In the genomic region with DNA sequence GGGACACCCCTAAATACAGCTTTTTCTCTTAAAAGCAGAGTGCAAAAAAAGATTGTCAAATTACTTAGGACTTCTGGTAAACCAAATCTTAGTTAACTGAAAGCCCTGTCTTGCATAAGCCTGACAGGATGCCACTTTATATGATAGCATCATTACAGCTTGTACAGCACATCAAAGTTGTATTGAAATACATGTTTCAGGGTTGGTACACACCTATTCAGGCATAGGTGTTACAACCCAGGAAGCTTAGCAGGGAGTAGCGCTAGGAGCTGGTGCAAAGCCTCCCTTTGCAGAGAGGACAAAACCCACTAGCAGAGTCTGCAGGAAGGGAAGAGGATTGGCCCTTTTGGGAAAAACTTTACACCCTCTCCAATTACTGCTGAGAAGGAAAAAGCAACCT, we compare ENCODE assay signal across 12 cellular contexts.
A peak's percentile ranks its signal among the peaks of the same experiment; 100 is the strongest.
DNase-seq lines count a peak whose midpoint lies in the region; ATAC-seq and TF ChIP-seq lines count a peak whose summit lies in the region.
"Had no signal": no experiment of that assay in that cellular context is flagged by ENCODE, and none has a peak within 500 bp of the region (broad histone marks: within the 10 kb centered on the region; RNA-seq: fewer than 3 reads in every experiment).

No MANE protein-coding gene starts in this region.

- H4K20me1 ChIP-seq in OCI-LY7 (ENCODE audit: insufficient read depth, low read length), result no peaks in the 10 kb centered on the region

- peak overlapping the region; percentile 42 for H3K4me2 ChIP-seq in OCI-LY7 (ENCODE audit: low read length)

- intact Hi-C loops in activated CD4-positive, alpha-beta T cell treated with anti-CD3 and anti-CD28 coated beads, Interleukin-2, amount 10 ng/mL, durations not matched to agents 24 days and 14 days (cut with micrococcal nuclease), result loop anchor here (1.0 to 10.0 kb wide), 4 partner anchors 9 to 1410 kb away; partner anchors contain the start of gene GADD45A
- intact Hi-C loops in OCI-LY7 (cut with micrococcal nuclease; ENCODE audit: unreplicated experiment), result loop anchor here (10.0 kb wide), 2 partner anchors 990 to 1160 kb away; partner anchors contain the start of gene SERBP1
- intact Hi-C loops in dorsolateral prefrontal cortex (cut with DNase I), result loop anchor here (5.0 kb wide), 2 partner anchors 57 to 77 kb away; no protein-coding TSS in a partner anchor

- H3K27ac Mint-ChIP-seq in activated CD4-positive, alpha-beta T cell treated with anti-CD3 and anti-CD28 coated beads, Interleukin-2, amount 10 ng/mL, durations not matched to agents 24 days and 14 days, result peak overlapping the region; percentile 74
- peak overlapping the region; percentile 87 for H3K27ac Mint-ChIP-seq in stimulated activated memory B cell treated with anti-CD40 and anti-IgM and Interleukin-4, amounts not matched to agents 10 μg/mL and 1 μg/mL and 100 μg/mL, for 72 hours

- H3K27me3 Mint-ChIP-seq in activated CD4-positive, alpha-beta T cell treated with anti-CD3 and anti-CD28 coated beads, Interleukin-2, amount 10 ng/mL, durations not matched to agents 24 days and 14 days, result no peaks in the 10 kb centered on the region
- H3K27me3 Mint-ChIP-seq in stimulated activated memory B cell treated with anti-CD40 and anti-IgM and Interleukin-4, amounts not matched to agents 10 μg/mL and 1 μg/mL and 100 μg/mL, for 72 hours, result no peaks in the 10 kb centered on the region

- CTCF ChIA-PET in OCI-LY7 (lab: Charles Lee; ENCODE audit: unreplicated experiment), result interaction anchor here (1.0 to 1.1 kb wide), 2 partner anchors 15 to 72 kb away, joined by 3 read pairs; no protein-coding TSS in a partner anchor

- no peaks in the 10 kb centered on the region for H3K9me3 Mint-ChIP-seq in activated CD4-positive, alpha-beta T cell treated with anti-CD3 and anti-CD28 coated beads, Interleukin-2, amount 10 ng/mL, durations not matched to agents 24 days and 14 days
- H3K9me3 Mint-ChIP-seq in stimulated activated memory B cell treated with anti-CD40 and anti-IgM and Interleukin-4, amounts not matched to agents 10 μg/mL and 1 μg/mL and 100 μg/mL, for 72 hours, result no peaks in the 10 kb centered on the region

- no peaks in the 10 kb centered on the region for H3K79me2 ChIP-seq in OCI-LY7 (ENCODE audit: insufficient read depth, low read depth, low read length)

- no peak for TF ChIP-seq CTCF in OCI-LY7 (conservative IDR thresholded peaks at IDR 0.05; ENCODE audit: low read length)
- TF ChIP-seq CTCF in dorsolateral prefrontal cortex (IDR thresholded peaks at IDR 0.05 in 54 of 56, conservative IDR thresholded peaks at IDR 0.05 in 2 of 56; ENCODE audit: low read depth in 1 of 56, partially characterized antibody in 56 of 56), result no peak

- no peaks in the 10 kb centered on the region for H3K36me3 ChIP-seq in OCI-LY7 (ENCODE audit: insufficient read depth, low read length)
- H3K36me3 ChIP-seq: ascending aorta had no signal

- H3K9me2 ChIP-seq in OCI-LY7 (ENCODE audit: insufficient read depth, low read length), result no peaks in the 10 kb centered on the region

- peaks cover 91% of the 10 kb centered on the region for H3K4me1 ChIP-seq in OCI-LY7 (ENCODE audit: insufficient read depth, low read length, poor library complexity, severe bottlenecking)

- peak overlapping the region; percentile 58 for H3K4me3 Mint-ChIP-seq in activated CD4-positive, alpha-beta T cell treated with anti-CD3 and anti-CD28 coated beads, Interleukin-2, amount 10 ng/mL, durations not matched to agents 24 days and 14 days
- H3K4me3 Mint-ChIP-seq in stimulated activated memory B cell treated with anti-CD40 and anti-IgM and Interleukin-4, amounts not matched to agents 10 μg/mL and 1 μg/mL and 100 μg/mL, for 72 hours, result no peak overlapping the region

- H3K4me3 ChIP-seq in OCI-LY7 (ENCODE audit: low read depth, low read length, poor library complexity, severe bottlenecking), result no peak overlapping the region
- no peak overlapping the region for H3K4me3 ChIP-seq in dorsolateral prefrontal cortex
- H3K4me3 ChIP-seq: ascending aorta had no signal

- no peaks in the 10 kb centered on the region for H3K9me3 ChIP-seq in OCI-LY7 (ENCODE audit: low read length)
- H3K9me3 ChIP-seq: ascending aorta had no signal

- no TSS peak for BruUV-seq in OCI-LY7 (replicated peaks; lab: Mats Ljungman, UMichigan)

- H3K27ac ChIP-seq in OCI-LY7 (ENCODE audit: low read depth, low read length, poor library complexity, severe bottlenecking) (no peak overlapping the region), dorsolateral prefrontal cortex (peak overlapping the region in 58 of 59 donors; percentile 35 to 98 (median 92))

- POLR2A ChIA-PET in OCI-LY7 (lab: Charles Lee), result interaction anchor here (0.5 to 2.5 kb wide), 17 partner anchors 8 to 1133 kb away, joined by 3 to 17 read pairs (median 4); no protein-coding TSS in a partner anchor

- ATAC-seq in stimulated activated memory B cell treated with anti-CD40 and anti-IgM and Interleukin-4, amounts not matched to agents 10 μg/mL and 1 μg/mL and 100 μg/mL, for 72 hours, result no peak

- H2AFZ ChIP-seq in OCI-LY7 (ENCODE audit: low read length), result peak overlapping the region; percentile 93

- H3K36me3 Mint-ChIP-seq in activated CD4-positive, alpha-beta T cell treated with anti-CD3 and anti-CD28 coated beads, Interleukin-2, amount 10 ng/mL, durations not matched to agents 24 days and 14 days (ENCODE audit: low read depth), result peaks cover 2% of the 10 kb centered on the region
- no peaks in the 10 kb centered on the region for H3K36me3 Mint-ChIP-seq in stimulated activated memory B cell treated with anti-CD40 and anti-IgM and Interleukin-4, amounts not matched to agents 10 μg/mL and 1 μg/mL and 100 μg/mL, for 72 hours

- no peaks in the 10 kb centered on the region for H3K27me3 ChIP-seq in dorsolateral prefrontal cortex
- H3K27me3 ChIP-seq: ascending aorta had no signal

- peaks cover 83% of the 10 kb centered on the region for H3K4me1 Mint-ChIP-seq in activated CD4-positive, alpha-beta T cell treated with anti-CD3 and anti-CD28 coated beads, Interleukin-2, amount 10 ng/mL, durations not matched to agents 24 days and 14 days
- peaks cover 74% of the 10 kb centered on the region for H3K4me1 Mint-ChIP-seq in stimulated activated memory B cell treated with anti-CD40 and anti-IgM and Interleukin-4, amounts not matched to agents 10 μg/mL and 1 μg/mL and 100 μg/mL, for 72 hours

- peak; percentile 75 for DNase-seq in activated CD4-positive, alpha-beta T cell treated with anti-CD3 and anti-CD28 coated beads, Interleukin-2, amount 10 ng/mL, durations not matched to agents 24 days and 14 days
- no peak for DNase-seq in activated CD4-positive, alpha-beta T cell treated with anti-CD3 and anti-CD28 coated beads for 1 hour
- DNase-seq in OCI-LY7 (ENCODE audit: low spot score), result peak; percentile 26
- DNase-seq in dorsolateral prefrontal cortex, result no peak
- no peak for DNase-seq in 8988T
- DNase-seq in activated gamma-delta T cell (lab: John Stamatoyannopoulos, UW), result no peak
- no peak for DNase-seq in NCI-H2227 treated with DMSO at 0.1 percent for 48 hours (lab: John Stamatoyannopoulos, UW)
- DNase-seq: erythroblast, NCI-H2029 treated with DMSO at 0.1 percent for 48 hours, SHP77 had no signal

Comparison
In these comparisons a context has a peak if more than half of its experiments do, and no peak if none do; other contexts are left out.
1. DNase-seq: peak in activated CD4-positive, alpha-beta T cell treated with anti-CD3 and anti-CD28 coated beads, Interleukin-2, amount 10 ng/mL, durations not matched to agents 24 days and 14 days (single experiment) and OCI-LY7 (single experiment); none in activated CD4-positive, alpha-beta T cell treated with anti-CD3 and anti-CD28 coated beads for 1 hour (single experiment), dorsolateral prefrontal cortex (0 of 10), 8988T (single experiment), activated gamma-delta T cell (single experiment) and NCI-H2227 treated with DMSO at 0.1 percent for 48 hours (single experiment).